ENCODE assay signal across 14 cellular contexts in genomic region chr7:21146642-21147423, GRCh38.
"Had no signal": no experiment of that assay in that cellular context is flagged by ENCODE, and none has a peak within 500 bp of the region (broad histone marks: within the 10 kb centered on the region; RNA-seq: fewer than 3 reads in every experiment).

No MANE protein-coding gene starts in this region.

- H3K9me3 Mint-ChIP-seq: activated CD4-positive, alpha-beta T cell treated with anti-CD3 and anti-CD28 coated beads, Interleukin-2, amount 10 ng/mL, durations not matched to agents 7 days and 5 days; natural killer cell treated with Interleukin-12 subunit alpha and Interleukin-12 subunit beta and Interleukin-15 and Interleukin-18, amount 100 ng/mL, for 72 hours; stimulated activated naive CD8-positive, alpha-beta T cell treated with anti-CD3 and anti-CD28 coated beads, Interleukin-15, amount 100 ng/mL, for 72 hours had no signal

- H3K4me1 Mint-ChIP-seq: activated CD4-positive, alpha-beta T cell treated with anti-CD3 and anti-CD28 coated beads, Interleukin-2, amount 10 ng/mL, durations not matched to agents 7 days and 5 days; stimulated activated naive CD8-positive, alpha-beta T cell treated with anti-CD3 and anti-CD28 coated beads, Interleukin-15, amount 100 ng/mL, for 72 hours had no signal

- H3K27me3 ChIP-seq: colonic mucosa, upper lobe of left lung had no signal

- H3K4me3 Mint-ChIP-seq: activated CD4-positive, alpha-beta T cell treated with anti-CD3 and anti-CD28 coated beads, Interleukin-2, amount 10 ng/mL, durations not matched to agents 7 days and 5 days; activated naive CD8-positive, alpha-beta T cell; natural killer cell treated with Interleukin-12 subunit alpha and Interleukin-12 subunit beta and Interleukin-15 and Interleukin-18, amount 100 ng/mL, for 72 hours; stimulated activated naive CD8-positive, alpha-beta T cell treated with anti-CD3 and anti-CD28 coated beads, Interleukin-15, amount 100 ng/mL, for 72 hours had no signal

- H3K36me3 Mint-ChIP-seq: activated naive CD8-positive, alpha-beta T cell; natural killer cell treated with Interleukin-12 subunit alpha and Interleukin-12 subunit beta and Interleukin-15 and Interleukin-18, amount 100 ng/mL, for 72 hours had no signal

- H3K27ac ChIP-seq: colonic mucosa, esophagus muscularis mucosa, psoas muscle, upper lobe of left lung had no signal

- H3K36me3 ChIP-seq: colonic mucosa, esophagus muscularis mucosa, upper lobe of left lung had no signal

- H3K27me3 Mint-ChIP-seq: activated CD4-positive, alpha-beta T cell treated with anti-CD3 and anti-CD28 coated beads, Interleukin-2, amount 10 ng/mL, durations not matched to agents 7 days and 5 days had no signal

- H3K9me3 ChIP-seq: colonic mucosa, esophagus muscularis mucosa, psoas muscle, upper lobe of left lung had no signal

- DNase-seq: activated CD4-positive, alpha-beta T cell treated with anti-CD3 and anti-CD28 coated beads, Interleukin-2, amount 10 ng/mL, durations not matched to agents 7 days and 5 days; activated CD8-positive, alpha-beta memory T cell treated with anti-CD3 and anti-CD28 coated beads for 24 hours; activated gamma-delta T cell treated with Interleukin-2 at 50 U/mL for 16 hours; amniotic stem cell; caudate nucleus; colonic mucosa; hippocampal formation; psoas muscle; stimulated activated naive CD8-positive, alpha-beta T cell treated with anti-CD3 and anti-CD28 coated beads, Interleukin-15, amount 100 ng/mL, for 72 hours; upper lobe of left lung had no signal

- H3K4me3 ChIP-seq: colonic mucosa, esophagus muscularis mucosa, psoas muscle, upper lobe of left lung had no signal

- ATAC-seq: natural killer cell treated with Interleukin-12 subunit alpha and Interleukin-12 subunit beta and Interleukin-15 and Interleukin-18, amount 100 ng/mL, for 72 hours; psoas muscle; sciatic nerve; stimulated activated naive CD8-positive, alpha-beta T cell treated with anti-CD3 and anti-CD28 coated beads, Interleukin-15, amount 100 ng/mL, for 72 hours had no signal

- H3K4me1 ChIP-seq: colonic mucosa, esophagus muscularis mucosa, psoas muscle, upper lobe of left lung had no signal

- H3K27ac Mint-ChIP-seq: activated CD4-positive, alpha-beta T cell treated with anti-CD3 and anti-CD28 coated beads, Interleukin-2, amount 10 ng/mL, durations not matched to agents 7 days and 5 days; activated naive CD8-positive, alpha-beta T cell; natural killer cell treated with Interleukin-12 subunit alpha and Interleukin-12 subunit beta and Interleukin-15 and Interleukin-18, amount 100 ng/mL, for 72 hours; stimulated activated naive CD8-positive, alpha-beta T cell treated with anti-CD3 and anti-CD28 coated beads, Interleukin-15, amount 100 ng/mL, for 72 hours had no signal
